18 cellular contexts compared by ENCODE assay signal in the genomic region with DNA sequence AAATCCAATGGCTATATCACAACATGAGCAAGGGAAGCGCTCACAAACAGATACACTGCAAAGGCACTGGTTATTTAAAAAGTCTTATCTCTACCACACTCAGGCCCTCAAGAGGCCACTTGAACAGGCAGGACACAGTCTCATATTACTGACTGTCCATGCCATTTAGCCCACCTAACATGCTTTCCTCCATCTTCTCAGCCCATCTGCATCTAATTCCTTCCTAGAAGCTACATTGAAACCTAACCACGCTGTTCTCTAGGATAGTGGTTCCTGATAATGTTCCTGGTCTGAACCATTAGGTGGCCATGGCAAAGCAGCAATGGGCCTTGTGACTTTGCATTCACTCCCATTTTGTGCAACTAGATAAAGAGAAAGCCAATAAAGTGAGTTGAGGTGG.
"Had no signal": no experiment of that assay in that cellular context is flagged by ENCODE, and none has a peak within 500 bp of the region (broad histone marks: within the 10 kb centered on the region; RNA-seq: fewer than 3 reads in every experiment).

No MANE protein-coding gene starts in this region.

- H3K36me3 ChIP-seq: cardiac muscle cell had no signal

- H3K27ac ChIP-seq: cardiac muscle cell, testis had no signal

- H3K9me3 ChIP-seq: testis had no signal

- H3K27me3 ChIP-seq: cardiac muscle cell, testis had no signal

- FAIRE-seq: endothelial cell of umbilical vein, islet of Langerhans had no signal

- H3K4me3 ChIP-seq: cardiac muscle cell, testis had no signal

- ATAC-seq: activated CD8-positive, alpha-beta T cell treated with anti-CD3 and anti-CD28 coated beads, Interleukin-2, amount 10 ng/mL, durations not matched to agents 7 days and 5 days; stimulated activated effector memory CD8-positive, alpha-beta T cell treated with anti-CD3 and anti-CD28 coated beads, Interleukin-12 subunit alpha, Interleukin-12 subunit beta, amount 100 ng/mL, for 72 hours had no signal

- DNase-seq: activated CD4-positive, alpha-beta T cell treated with anti-CD3 and anti-CD28 coated beads, Interleukin-2, amount 10 ng/mL, durations not matched to agents 24 days and 14 days; activated CD8-positive, alpha-beta T cell treated with anti-CD3 and anti-CD28 coated beads, Interleukin-2, amount 10 ng/mL, durations not matched to agents 7 days and 5 days; activated naive CD4-positive, alpha-beta T cell treated with Interleukin-2 at 50 U/mL for 16 hours; activated naive CD8-positive, alpha-beta T cell treated with anti-CD3 and anti-CD28 coated beads, Interleukin-2, amount 10 ng/mL, durations not matched to agents 7 days and 5 days; activated T-cell treated with anti-CD3 and anti-CD28 coated beads, Interleukin-2, amount 50 U/mL, for 24 hours; amygdala; dermis blood vessel endothelial cell; effector memory CD4-positive, alpha-beta T cell; hippocampal formation; midbrain; nephron progenitor cell; stimulated activated CD4-positive, alpha-beta T cell treated with anti-CD3 and anti-CD28 coated beads, Interleukin-4, amount 100 ng/mL, for 24 hours; T1000; testis had no signal
